8 cellular contexts compared by ENCODE assay signal in the genomic region with DNA sequence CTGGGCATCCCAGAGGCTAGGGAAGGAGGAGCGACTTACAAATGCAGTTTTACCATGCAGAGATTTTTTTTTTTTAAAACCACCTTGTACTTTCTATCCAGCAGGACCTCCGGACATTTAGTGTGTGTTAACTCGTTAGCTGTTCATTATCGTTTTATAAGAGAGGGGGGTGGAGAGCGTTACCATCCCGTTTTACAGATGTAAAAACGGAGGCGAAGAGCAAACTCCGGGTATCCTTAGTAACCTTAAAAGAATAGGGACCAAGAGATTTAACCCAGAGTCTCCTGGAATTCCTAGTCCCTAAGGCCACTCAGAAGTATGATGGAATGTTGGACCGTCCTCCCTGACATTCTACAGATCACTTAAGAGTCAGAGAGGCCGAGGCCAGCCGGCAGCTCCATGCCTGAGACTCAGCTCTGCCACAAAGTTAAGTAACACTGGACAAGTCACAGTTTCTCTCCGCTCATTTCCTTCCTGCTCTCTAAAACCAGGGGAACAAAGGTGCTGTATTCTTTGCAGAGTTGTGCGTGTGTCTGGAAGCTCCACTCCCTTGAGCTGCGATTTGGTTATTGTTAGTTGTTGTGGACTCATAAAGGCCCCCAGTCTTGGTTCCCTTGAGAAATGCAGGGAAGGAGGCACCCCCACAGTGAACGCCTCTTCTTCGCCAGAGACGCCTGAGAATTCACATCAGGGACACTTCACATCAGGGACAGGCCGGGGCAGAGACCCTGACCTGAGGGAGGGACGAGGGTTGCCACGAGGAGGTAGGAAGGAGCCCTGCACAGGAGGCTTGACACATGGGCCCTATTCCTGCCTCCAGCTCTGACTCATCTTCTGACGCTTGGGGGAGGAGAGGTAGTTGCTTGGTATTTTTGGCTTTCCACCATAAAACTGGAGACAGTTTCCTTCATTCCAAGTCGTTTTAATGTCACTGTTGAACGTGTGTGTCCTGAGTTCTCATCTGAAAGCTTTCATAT. TPM values are rescaled to one million over a fixed set of nuclear protein-coding genes. Genes with fewer than 3 reads are reported as not detected.
DNase-seq lines count a peak whose midpoint lies in the region; ATAC-seq and TF ChIP-seq lines count a peak whose summit lies in the region.

No MANE protein-coding gene starts in this region.

- peaks cover 13% of the 10 kb centered on the region for H3K4me1 ChIP-seq in foreskin keratinocyte

- TF ChIP-seq CTCF in foreskin keratinocyte (conservative IDR thresholded peaks at IDR 0.05) (peak; percentile 13), omental fat pad (IDR thresholded peaks at IDR 0.05) (no peak), GM13976 (IDR thresholded peaks at IDR 0.05; ENCODE audit: borderline replicate concordance, control extremely low read depth, extremely low read depth, insufficient read depth, missing control alignments) (no peak)

- no peaks in the 10 kb centered on the region for H3K27me3 ChIP-seq in foreskin keratinocyte

- peak overlapping the region; percentile 74 for H3K27ac ChIP-seq in foreskin keratinocyte

- DNase-seq in GF-D8 (lab: John Stamatoyannopoulos, UW), result peak; percentile 57
- peak; percentile 94 for DNase-seq in M059J (ENCODE audit: low read depth)
- peak; percentile 41 for DNase-seq in activated T-cell treated with anti-CD3 and anti-CD28 coated beads, Interleukin-2, amount 50 U/mL, for 48 hours
- DNase-seq in foreskin keratinocyte, result peak; percentile 88 to 94
- no peak for DNase-seq in omental fat pad (ENCODE audit: low spot score)
- no peak for DNase-seq in GM13976 (ENCODE audit: low spot score)

- ATAC-seq in foreskin keratinocyte (peak; percentile 40), omental fat pad (ENCODE audit: low FRiP score) (peak; percentile 54), GM19463 (IDR thresholded peaks at IDR 0.05; ENCODE audit: unreplicated experiment) (no peak), GM21786 (IDR thresholded peaks at IDR 0.05; ENCODE audit: unreplicated experiment) (no peak)

- in situ Hi-C loops in GM13976 (cut with MboI; ENCODE audit: low sequenced_read_pairs, unreplicated experiment), result no loop called here

RNA-seq across cellular contexts. Expression of gene DUSP14, which starts 1.2 kb away (rescaled TPM):
- 71.2 and 94.7 TPM in 2 replicates for total RNA-seq in M059J (2014; rRNA removed; shearing (Covaris generic))
- total RNA-seq in foreskin keratinocyte, result 128 and 131 TPM in 2 replicates
- polyA plus RNA-seq in foreskin keratinocyte, result 117 and 128 TPM in 2 replicates
- total RNA-seq in omental fat pad, result 10 to 100 TPM; 12.6 to 65.7 (median 30.6) TPM

Comparison
In these comparisons a context has a peak if more than half of its experiments do, and no peak if none do; other contexts are left out.
1. DNase-seq: peak in GF-D8 (single experiment), M059J (single experiment), activated T-cell treated with anti-CD3 and anti-CD28 coated beads, Interleukin-2, amount 50 U/mL, for 48 hours (2 of 2) and foreskin keratinocyte (2 of 2); none in omental fat pad (single experiment) and GM13976 (single experiment).
2. ATAC-seq: peak in foreskin keratinocyte (single experiment) and omental fat pad (single experiment); none in GM19463 (single experiment) and GM21786 (single experiment).